Comparison of ENCODE assay signal across 1 cellular context in genomic region chr10:31120392-31120791, GRCh38.
TF ChIP-seq lines count a peak whose summit lies in the region.

No MANE protein-coding gene starts in this region.

TF ChIP-seq in endothelial cell of umbilical vein, 7 proteins besides CTCF, POLR2A, EP300 and RAD21 (continued from another document):
- TF ChIP-seq EZH2 (IDR thresholded peaks at IDR 0.05; ENCODE audit: borderline replicate concordance, low read depth, low read length, severe bottlenecking) (no peak), FOS (IDR thresholded peaks at IDR 0.05; ENCODE audit: borderline replicate concordance, insufficient read depth, low read length) (no peak), MAX (IDR thresholded peaks at IDR 0.05; ENCODE audit: insufficient read depth, insufficient read length) (no peak), GATA2 (IDR thresholded peaks at IDR 0.05; ENCODE audit: insufficient read depth, insufficient read length, low read depth, low read length) (no peak), POLR2AphosphoS5 (IDR thresholded peaks at IDR 0.05; ENCODE audit: insufficient read depth, low read depth, low read length) (no peak), JUN (IDR thresholded peaks at IDR 0.05; ENCODE audit: borderline replicate concordance, insufficient read depth, insufficient read length, low read depth) (no peak)
TF ChIP-seq in endothelial cell of umbilical vein: peak in this region for 0.
